Comparison of ENCODE assay signal across 8 cellular contexts in genomic region chrX:22748093-22748999, GRCh38.
DNase-seq lines count a peak whose midpoint lies in the region; ATAC-seq and FAIRE-seq lines count a peak whose summit lies in the region.

No MANE protein-coding gene starts in this region.

- intact Hi-C loops in left ventricle myocardium superior (cut with micrococcal nuclease), result no loop called here

- 11 to 24% (median 13%) methylated on average over 7 of the region's 7 CpGs for WGBS in small intestine, 3 donors

- no peaks in the 10 kb centered on the region for H3K36me3 ChIP-seq in small intestine (ENCODE audit: control insufficient read depth in 2 of 2, insufficient read depth in 2 of 2, low read length in 2 of 2)

- H3K9me3 ChIP-seq in small intestine (ENCODE audit: control insufficient read depth, low read depth), result no peaks in the 10 kb centered on the region

- no peak overlapping the region for H3K4me3 ChIP-seq in small intestine (ENCODE audit: low read depth in 1 of 2, low read length in 2 of 2)

- H3K27ac ChIP-seq in small intestine (ENCODE audit: low read depth in 1 of 2, low read length in 1 of 2), result no peak overlapping the region

- ATAC-seq in GM21360 (IDR thresholded peaks at IDR 0.05; ENCODE audit: unreplicated experiment), result peak; percentile 93
- peak; percentile 89 for ATAC-seq in left ventricle myocardium superior

- FAIRE-seq in RCC 7860 (lab: Jason Lieb, UNC) (peak; percentile 10), small intestine (lab: Jason Lieb, UNC) (no peak)

- no peaks in the 10 kb centered on the region for H3K4me1 ChIP-seq in small intestine (ENCODE audit: control insufficient read depth in 2 of 2, insufficient read depth in 1 of 2, low read depth in 1 of 2, low read length in 1 of 2)

- H3K27me3 ChIP-seq in small intestine (ENCODE audit: control insufficient read depth in 2 of 2, insufficient read depth in 2 of 2, low read length in 2 of 2), result no peaks in the 10 kb centered on the region

- DNase-seq in DMS 273 treated with DMSO at 0.1 percent for 48 hours (lab: John Stamatoyannopoulos, UW) (peak; percentile 13), KG1 (lab: John Stamatoyannopoulos, UW) (peak; percentile 3), RCC 7860 (ENCODE audit: low spot score) (no peak), amniotic stem cell (lab: John Stamatoyannopoulos, UW) (peak; percentile 6), left ventricle myocardium superior (no peak), small intestine (peak; percentile 45), kidney glomerular epithelial cell (lab: John Stamatoyannopoulos, UW) (no peak)

Comparison
In these comparisons a context has a peak if more than half of its experiments do, and no peak if none do; other contexts are left out.
1. DNase-seq: peak in DMS 273 treated with DMSO at 0.1 percent for 48 hours (single experiment), KG1 (single experiment), amniotic stem cell (single experiment) and small intestine (single experiment); none in RCC 7860 (single experiment), left ventricle myocardium superior (single experiment) and kidney glomerular epithelial cell (single experiment).